Comparison of ENCODE assay signal across 8 cellular contexts in the genomic region with DNA sequence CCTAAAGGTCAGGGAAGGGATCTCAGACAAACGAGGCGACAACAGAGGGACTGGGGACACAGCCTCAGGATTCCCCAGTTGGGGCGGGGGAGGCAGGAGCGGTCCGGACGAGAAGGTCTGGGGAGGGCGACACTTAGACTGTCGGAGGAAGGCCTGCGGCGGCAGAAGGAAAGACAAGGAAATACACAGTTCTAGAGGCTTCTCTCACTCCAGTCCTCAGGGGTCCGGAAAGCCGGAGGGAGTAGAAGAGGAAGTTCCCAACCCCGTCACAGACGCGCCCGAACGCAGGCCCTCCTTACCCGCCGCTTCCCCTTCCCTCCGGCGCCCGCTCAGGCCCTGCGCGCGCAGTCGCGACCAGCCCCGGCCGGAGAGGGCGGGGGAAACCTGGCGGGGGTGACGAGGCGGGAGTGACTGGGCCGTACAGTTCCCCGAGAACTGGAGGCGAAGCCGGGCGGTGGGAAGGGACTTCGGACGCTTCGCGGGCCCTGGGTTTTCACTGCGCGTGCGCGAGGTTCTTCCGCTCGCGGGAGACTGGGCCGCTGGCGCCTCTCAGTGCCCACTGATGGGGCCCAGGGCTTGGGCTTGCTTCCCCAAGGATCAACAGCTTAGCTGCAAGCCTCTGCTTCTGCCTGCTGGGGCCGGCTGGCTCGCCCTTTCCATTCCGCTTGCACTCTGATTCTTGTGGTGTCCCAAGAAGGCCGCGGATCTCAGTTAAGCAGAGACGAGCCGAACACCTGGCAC. TPM values are rescaled to one million over a fixed set of nuclear protein-coding genes. Genes with fewer than 3 reads are reported as not detected.
A peak's percentile ranks its signal among the peaks of the same experiment; 100 is the strongest.
DNase-seq lines count a peak whose midpoint lies in the region; ATAC-seq and TF ChIP-seq lines count a peak whose summit lies in the region.

Gene IPP (minus strand): TSS at position 356 of the 741 bp plus-strand sequence. CDS start 4,242 bp downstream, outside the sequence.

- TF ChIP-seq EP300 in Ishikawa (IDR thresholded peaks at IDR 0.05; ENCODE audit: borderline replicate concordance) = no peak

- DNase-seq in DMS153 treated with DMSO at 0.1 percent for 48 hours (lab: John Stamatoyannopoulos, UW; ENCODE audit: unreplicated experiment) (peak; percentile 99), OCI-M2 (lab: John Stamatoyannopoulos, UW; ENCODE audit: unreplicated experiment) (peak; percentile 90), activated T-cell treated with anti-CD3 and anti-CD28 coated beads for 4 hours (peak; percentile 78), epithelial cell of prostate (ENCODE audit: low read depth, low spot score) (peak; percentile 74), mucosa of gallbladder (ENCODE audit: low spot score) (peak; percentile 97)
- peak; percentile 70 to 87 for DNase-seq in stimulated activated CD8-positive, alpha-beta memory T cell treated with anti-CD3 and anti-CD28 coated beads, Interleukin-4, amount 100 ng/mL, for 4 hours (ENCODE audit: low read depth in 2 of 2, low spot score in 1 of 2)

- H3K27ac ChIP-seq in epithelial cell of prostate = peak within 1 kb of the TSS; percentile 80

- peak; percentile 91 for ATAC-seq in GM21529 (IDR thresholded peaks at IDR 0.05; ENCODE audit: unreplicated experiment)

- peak; percentile 45; the same call in 1 of the 2 replicates for TF ChIP-seq RAD21 in Ishikawa (IDR thresholded peaks at IDR 0.05; ENCODE audit: low read depth)

TF ChIP-seq in Ishikawa, 13 proteins besides CTCF, POLR2A, EP300 and RAD21:
- TF ChIP-seq REST (IDR thresholded peaks at IDR 0.05; ENCODE audit: low read depth) (no peak), NFIC (IDR thresholded peaks at IDR 0.05) (no peak), FOXM1 (IDR thresholded peaks at IDR 0.05; ENCODE audit: borderline replicate concordance, low read depth) (no peak), YY1 (IDR thresholded peaks at IDR 0.05; ENCODE audit: low read depth) (no peak), EGR1 (IDR thresholded peaks at IDR 0.05) (0 out of 2 replicates have a peak, but pooled peaks have one; percentile 4), ZBTB7A (IDR thresholded peaks at IDR 0.05; ENCODE audit: low read depth) (no peak), CREB1 (IDR thresholded peaks at IDR 0.05; ENCODE audit: low read depth) (no peak; the same call in 1 of the 2 replicates), TAF1 (IDR thresholded peaks at IDR 0.05; ENCODE audit: low read depth) (peak; percentile 83), TEAD4 (IDR thresholded peaks at IDR 0.05) (no peak), TCF12 (IDR thresholded peaks at IDR 0.05; ENCODE audit: low read depth) (peak; percentile 52), CEBPB (IDR thresholded peaks at IDR 0.05) (no peak)
- TF ChIP-seq, protein P1, sequence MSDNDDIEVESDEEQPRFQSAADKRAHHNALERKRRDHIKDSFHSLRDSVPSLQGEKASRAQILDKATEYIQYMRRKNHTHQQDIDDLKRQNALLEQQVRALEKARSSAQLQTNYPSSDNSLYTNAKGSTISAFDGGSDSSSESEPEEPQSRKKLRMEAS (IDR thresholded peaks at IDR 0.05) = peak; percentile 79
- TF ChIP-seq, protein P2, sequence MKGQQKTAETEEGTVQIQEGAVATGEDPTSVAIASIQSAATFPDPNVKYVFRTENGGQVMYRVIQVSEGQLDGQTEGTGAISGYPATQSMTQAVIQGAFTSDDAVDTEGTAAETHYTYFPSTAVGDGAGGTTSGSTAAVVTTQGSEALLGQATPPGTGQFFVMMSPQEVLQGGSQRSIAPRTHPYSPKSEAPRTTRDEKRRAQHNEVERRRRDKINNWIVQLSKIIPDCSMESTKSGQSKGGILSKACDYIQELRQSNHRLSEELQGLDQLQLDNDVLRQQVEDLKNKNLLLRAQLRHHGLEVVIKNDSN (IDR thresholded peaks at IDR 0.05) = no peak
TF ChIP-seq in Ishikawa: peak in this region for 4.

RNA-seq across cellular contexts. Expression of gene IPP, which starts in this region (rescaled TPM):
- total RNA-seq in mucosa of gallbladder = 20.9 TPM

Comparison
In these comparisons a context has a peak if more than half of its experiments do, and no peak if none do; other contexts are left out.
1. Peak in every context shown above with its lines: DNase-seq, ATAC-seq and H3K27ac ChIP-seq.